In the genomic region with DNA sequence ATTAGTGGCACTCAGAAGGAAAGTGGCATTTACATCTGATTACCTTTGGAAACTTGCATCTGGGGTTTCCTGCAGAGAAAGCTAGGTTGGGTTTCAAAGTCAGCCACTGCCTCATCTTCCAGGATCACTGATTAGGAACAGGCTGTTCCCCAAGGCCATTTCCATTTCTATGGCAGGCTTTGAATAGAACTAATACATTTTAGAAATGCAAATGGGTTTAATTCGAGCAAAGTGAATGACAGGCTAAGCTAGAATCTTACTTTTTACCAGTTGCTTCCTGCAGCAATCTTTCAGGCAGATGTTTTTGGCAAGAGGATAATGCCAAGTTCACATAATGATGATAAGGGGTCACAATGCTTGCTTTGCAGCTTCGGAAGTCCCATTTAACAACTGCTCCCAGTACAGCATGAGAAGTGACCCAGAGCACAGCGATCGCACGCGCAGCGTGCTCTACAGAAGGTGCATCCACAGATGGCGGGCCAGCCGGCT, we compare ENCODE assay signal across 23 cellular contexts.
DNase-seq lines count a peak whose midpoint lies in the region; FAIRE-seq and TF ChIP-seq lines count a peak whose summit lies in the region.
"Had no signal": no experiment of that assay in that cellular context is flagged by ENCODE, and none has a peak within 500 bp of the region (broad histone marks: within the 10 kb centered on the region; RNA-seq: fewer than 3 reads in every experiment).

No MANE protein-coding gene starts in this region.

- H3K9me3 ChIP-seq in ascending aorta = no peaks in the 10 kb centered on the region
- H3K9me3 ChIP-seq: body of pancreas had no signal

- H3K27ac ChIP-seq in coronary artery (no peak overlapping the region), ascending aorta (no peak overlapping the region)
- H3K27ac ChIP-seq: 22Rv1, body of pancreas, epithelial cell of prostate, skin epidermis had no signal

- no peaks in the 10 kb centered on the region for H3K36me3 ChIP-seq in ascending aorta

- intact Hi-C loops in ascending aorta (cut with DNase I) = no loop called here

- FAIRE-seq in frontal cortex (lab: Jason Lieb, UNC) = no peak
- FAIRE-seq: G401.6, HTR-8/SVneo had no signal

- H3K4me3 ChIP-seq in coronary artery (no peak overlapping the region), ascending aorta (no peak overlapping the region)
- H3K4me3 ChIP-seq: body of pancreas, skin epidermis had no signal

- no peaks in the 10 kb centered on the region for H3K4me1 ChIP-seq in ascending aorta
- H3K4me1 ChIP-seq: body of pancreas had no signal

- DNase-seq in NCI-H1105 treated with DMSO at 0.1 percent for 48 hours (lab: John Stamatoyannopoulos, UW) (peak; percentile 37), NCI-H1105 (lab: John Stamatoyannopoulos, UW) (no peak), NCI-H69 (lab: John Stamatoyannopoulos, UW) (peak; percentile 5), iPS DF 4.7 (ENCODE audit: extremely low read depth, low spot score) (peak; percentile 89), putamen (ENCODE audit: low spot score) (peak; percentile 19), frontal cortex (ENCODE audit: low spot score in 2 of 2) (no peak), coronary artery (ENCODE audit: low spot score) (no peak), ascending aorta (ENCODE audit: low spot score in 2 of 2) (no peak)
- DNase-seq: activated CD8-positive, alpha-beta memory T cell treated with anti-CD3 and anti-CD28 coated beads for 24 hours; activated gamma-delta T cell treated with Interleukin-2 at 50 U/mL for 16 hours; activated T-cell treated with anti-CD3 and anti-CD28 coated beads, Interleukin-2, amount 50 U/mL, for 24 hours; body of pancreas; CD8-positive, alpha-beta T cell; DMS 273 treated with DMSO at 0.1 percent for 48 hours; islet precursor cell; NCI-H1694 treated with DMSO at 0.1 percent for 48 hours; nephron progenitor cell; SHP77 treated with DMSO at 0.1 percent for 48 hours had no signal

- TF ChIP-seq CTCF in coronary artery (IDR thresholded peaks at IDR 0.05) (no peak), ascending aorta (IDR thresholded peaks at IDR 0.05) (no peak)

- no peaks in the 10 kb centered on the region for H3K27me3 ChIP-seq in ascending aorta
- H3K27me3 ChIP-seq: body of pancreas had no signal

Comparison
In these comparisons a context has a peak if more than half of its experiments do, and no peak if none do; other contexts are left out.
1. DNase-seq: peak in NCI-H1105 treated with DMSO at 0.1 percent for 48 hours (single experiment), NCI-H69 (single experiment), iPS DF 4.7 (single experiment) and putamen (single experiment); none in NCI-H1105 (single experiment), frontal cortex (0 of 2), coronary artery (single experiment) and ascending aorta (0 of 2).